In the genomic region with DNA sequence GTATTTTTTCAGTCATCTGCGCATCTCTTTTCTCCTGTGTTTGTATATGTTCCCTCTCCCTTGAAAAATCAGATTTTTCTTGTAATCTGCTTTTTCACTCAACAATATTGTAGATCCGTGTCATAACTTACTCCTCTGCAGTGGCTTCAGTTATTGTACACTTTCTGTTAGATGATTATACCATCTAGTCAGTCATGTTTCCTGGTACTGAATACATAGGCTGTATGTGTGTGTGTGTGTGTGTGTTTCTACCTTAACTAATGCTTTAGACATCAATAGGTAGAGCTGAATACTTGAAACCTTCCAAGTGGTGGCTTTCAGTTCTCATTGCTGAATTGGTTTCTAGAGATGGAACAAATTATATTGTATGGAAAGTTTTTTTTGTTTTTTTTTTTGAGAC, we compare ENCODE assay signal across 7 cellular contexts.
DNase-seq lines count a peak whose midpoint lies in the region; ATAC-seq and TF ChIP-seq lines count a peak whose summit lies in the region.
"Not testable (repeated sequence)": the region's sequence is repeated elsewhere in the genome, so short reads cannot be mapped to it uniquely, and the experiment has no call there.

No MANE protein-coding gene starts in this region.

- H3K9me3 Mint-ChIP-seq in activated CD4-positive, alpha-beta T cell treated with anti-CD3 and anti-CD28 coated beads, Interleukin-2, amount 10 ng/mL, durations not matched to agents 24 days and 14 days; activated CD8-positive, alpha-beta memory T cell treated with anti-CD3 and anti-CD28 coated beads, Interleukin-2, amount 10 ng/mL, durations not matched to agents 7 days and 5 days (ENCODE audit: low read depth); activated T-helper 17 cell treated with anti-CD3 and anti-CD28 coated beads, Interleukin-2, amount 50 U/mL, for 72 hours; activated naive CD4-positive, alpha-beta T cell treated with anti-CD3 and anti-CD28 coated beads, Interleukin-2, amount 50 U/mL, for 72 hours; neural crest cell; type B pancreatic cell: not testable (repeated sequence)

- peaks cover 36% of the 10 kb centered on the region for H3K36me3 Mint-ChIP-seq in activated CD4-positive, alpha-beta T cell treated with anti-CD3 and anti-CD28 coated beads, Interleukin-2, amount 10 ng/mL, durations not matched to agents 24 days and 14 days (ENCODE audit: low read depth)
- H3K36me3 Mint-ChIP-seq in activated CD8-positive, alpha-beta memory T cell treated with anti-CD3 and anti-CD28 coated beads, Interleukin-2, amount 10 ng/mL, durations not matched to agents 7 days and 5 days = peaks cover 18% of the 10 kb centered on the region
- H3K36me3 Mint-ChIP-seq in activated T-helper 17 cell treated with anti-CD3 and anti-CD28 coated beads, Interleukin-2, amount 50 U/mL, for 72 hours (ENCODE audit: low read depth) = peaks cover 58% of the 10 kb centered on the region
- peaks cover 21 to 40% of the 10 kb centered on the region in 2 donors for H3K36me3 Mint-ChIP-seq in activated naive CD4-positive, alpha-beta T cell treated with anti-CD3 and anti-CD28 coated beads, Interleukin-2, amount 50 U/mL, for 72 hours
- not testable (repeated sequence) for H3K36me3 Mint-ChIP-seq in neural crest cell (ENCODE audit: low read depth); type B pancreatic cell

- peak overlapping the region; percentile 46 for H3K9ac ChIP-seq in Loucy (ENCODE audit: low read depth, low read length, poor library complexity, severe bottlenecking)

- H3K4me3 Mint-ChIP-seq in activated CD4-positive, alpha-beta T cell treated with anti-CD3 and anti-CD28 coated beads, Interleukin-2, amount 10 ng/mL, durations not matched to agents 24 days and 14 days = peak overlapping the region; percentile 72
- H3K4me3 Mint-ChIP-seq in activated CD8-positive, alpha-beta memory T cell treated with anti-CD3 and anti-CD28 coated beads, Interleukin-2, amount 10 ng/mL, durations not matched to agents 7 days and 5 days = peak overlapping the region; percentile 21
- peak overlapping the region; percentile 86 for H3K4me3 Mint-ChIP-seq in activated T-helper 17 cell treated with anti-CD3 and anti-CD28 coated beads, Interleukin-2, amount 50 U/mL, for 72 hours
- H3K4me3 Mint-ChIP-seq in neural crest cell (peak overlapping the region; percentile 45), type B pancreatic cell (peak overlapping the region; percentile 39)

- not testable (repeated sequence) for H3K27me3 Mint-ChIP-seq in activated CD4-positive, alpha-beta T cell treated with anti-CD3 and anti-CD28 coated beads, Interleukin-2, amount 10 ng/mL, durations not matched to agents 24 days and 14 days; activated CD8-positive, alpha-beta memory T cell treated with anti-CD3 and anti-CD28 coated beads, Interleukin-2, amount 10 ng/mL, durations not matched to agents 7 days and 5 days; activated T-helper 17 cell treated with anti-CD3 and anti-CD28 coated beads, Interleukin-2, amount 50 U/mL, for 72 hours; neural crest cell (ENCODE audit: low read depth); type B pancreatic cell

- H3K4me1 Mint-ChIP-seq in activated CD4-positive, alpha-beta T cell treated with anti-CD3 and anti-CD28 coated beads, Interleukin-2, amount 10 ng/mL, durations not matched to agents 24 days and 14 days = peaks cover 16% of the 10 kb centered on the region
- peaks cover 24% of the 10 kb centered on the region for H3K4me1 Mint-ChIP-seq in activated CD8-positive, alpha-beta memory T cell treated with anti-CD3 and anti-CD28 coated beads, Interleukin-2, amount 10 ng/mL, durations not matched to agents 7 days and 5 days
- H3K4me1 Mint-ChIP-seq in activated T-helper 17 cell treated with anti-CD3 and anti-CD28 coated beads, Interleukin-2, amount 50 U/mL, for 72 hours = peaks cover 11% of the 10 kb centered on the region
- not testable (repeated sequence) for H3K4me1 Mint-ChIP-seq in neural crest cell; type B pancreatic cell (ENCODE audit: unreplicated experiment)

- not testable (repeated sequence) for ATAC-seq in activated CD8-positive, alpha-beta memory T cell treated with anti-CD3 and anti-CD28 coated beads, Interleukin-2, amount 10 ng/mL, durations not matched to agents 7 days and 5 days
- ATAC-seq in activated T-helper 17 cell treated with anti-CD3 and anti-CD28 coated beads, Interleukin-2, amount 50 U/mL, for 72 hours (replicated peaks) = peak; percentile 62
- peak; percentile 24 to 70 for ATAC-seq in activated naive CD4-positive, alpha-beta T cell treated with anti-CD3 and anti-CD28 coated beads, Interleukin-2, amount 50 U/mL, for 72 hours

- not testable (repeated sequence) for H3F3A ChIP-seq in Loucy (ENCODE audit: low read depth)

- not testable (repeated sequence) for H3K9me3 ChIP-seq in Loucy (ENCODE audit: insufficient read depth, low read depth, low read length)

- intact Hi-C loops in activated CD4-positive, alpha-beta T cell treated with anti-CD3 and anti-CD28 coated beads, Interleukin-2, amount 10 ng/mL, durations not matched to agents 24 days and 14 days (cut with micrococcal nuclease) = loop anchor here (1.0 to 10.0 kb wide), 3 partner anchors 16 to 114 kb away; no protein-coding TSS in a partner anchor

- H3K4me1 ChIP-seq in Loucy (ENCODE audit: insufficient read depth, low read length, poor library complexity, severe bottlenecking) = peaks cover 12% of the 10 kb centered on the region

- not testable (repeated sequence) for DNase-seq in activated CD4-positive, alpha-beta T cell treated with anti-CD3 and anti-CD28 coated beads, Interleukin-2, amount 10 ng/mL, durations not matched to agents 24 days and 14 days; activated CD8-positive, alpha-beta memory T cell treated with anti-CD3 and anti-CD28 coated beads, Interleukin-2, amount 10 ng/mL, durations not matched to agents 7 days and 5 days; activated naive CD4-positive, alpha-beta T cell treated with anti-CD3 and anti-CD28 coated beads, Interleukin-2, amount 50 U/mL, for 72 hours (ENCODE audit: low spot score in 2 of 2); neural crest cell (ENCODE audit: low read depth, low spot score); type B pancreatic cell (ENCODE audit: extremely low spot score, unreplicated experiment)

- peak overlapping the region; percentile 61 for H3K4me3 ChIP-seq in Loucy (ENCODE audit: low read length, poor library complexity, severe bottlenecking)

- CTCF ChIA-PET in activated CD8-positive, alpha-beta memory T cell treated with anti-CD3 and anti-CD28 coated beads, Interleukin-2, amount 10 ng/mL, durations not matched to agents 7 days and 5 days (lab: Charles Lee) = not testable (repeated sequence)

- not testable (repeated sequence) for H2AFZ ChIP-seq in Loucy (ENCODE audit: low read length)

- not testable (repeated sequence) for TF ChIP-seq CTCF in Loucy (conservative IDR thresholded peaks at IDR 0.05; ENCODE audit: low read length); neural crest cell (conservative IDR thresholded peaks at IDR 0.05); type B pancreatic cell (conservative IDR thresholded peaks at IDR 0.05)

- H4K20me1 ChIP-seq in Loucy (ENCODE audit: insufficient read depth, low read length, poor library complexity, severe bottlenecking) = peaks cover 11% of the 10 kb centered on the region

- peak overlapping the region; percentile 79 for H3K27ac Mint-ChIP-seq in activated CD4-positive, alpha-beta T cell treated with anti-CD3 and anti-CD28 coated beads, Interleukin-2, amount 10 ng/mL, durations not matched to agents 24 days and 14 days
- not testable (repeated sequence) for H3K27ac Mint-ChIP-seq in activated CD8-positive, alpha-beta memory T cell treated with anti-CD3 and anti-CD28 coated beads, Interleukin-2, amount 10 ng/mL, durations not matched to agents 7 days and 5 days; neural crest cell (ENCODE audit: unreplicated experiment); type B pancreatic cell
- peak overlapping the region; percentile 86 for H3K27ac Mint-ChIP-seq in activated T-helper 17 cell treated with anti-CD3 and anti-CD28 coated beads, Interleukin-2, amount 50 U/mL, for 72 hours
- H3K27ac Mint-ChIP-seq in activated naive CD4-positive, alpha-beta T cell treated with anti-CD3 and anti-CD28 coated beads, Interleukin-2, amount 50 U/mL, for 72 hours = peak overlapping the region; percentile 83 to 84

- H3K79me2 ChIP-seq in Loucy (ENCODE audit: insufficient read depth, low read length) = peaks cover 23% of the 10 kb centered on the region; the same call in 1 of the 2 replicates

- not testable (repeated sequence) for H3K9me2 ChIP-seq in Loucy (replicated peaks; ENCODE audit: low read depth, low read length)

- peak overlapping the region; percentile 72 for H3K4me2 ChIP-seq in Loucy (ENCODE audit: low read depth, low read length, poor library complexity, severe bottlenecking)

- not testable (repeated sequence) for H3K27me3 ChIP-seq in Loucy (ENCODE audit: insufficient read depth, low read length, poor library complexity, severe bottlenecking)

- peaks cover 15% of the 10 kb centered on the region; the same call in 1 of the 2 replicates for H3K36me3 ChIP-seq in Loucy (ENCODE audit: insufficient read depth, low read length)

Comparison
In these comparisons a context has a peak if more than half of its experiments do, and no peak if none do; other contexts are left out.
1. H3K4me3 Mint-ChIP-seq: peak in every context shown above with its lines; median percentile 86 in activated T-helper 17 cell treated with anti-CD3 and anti-CD28 coated beads, Interleukin-2, amount 50 U/mL, for 72 hours; 72 in activated CD4-positive, alpha-beta T cell treated with anti-CD3 and anti-CD28 coated beads, Interleukin-2, amount 10 ng/mL, durations not matched to agents 24 days and 14 days; 45 in neural crest cell; 39 in type B pancreatic cell; 21 in activated CD8-positive, alpha-beta memory T cell treated with anti-CD3 and anti-CD28 coated beads, Interleukin-2, amount 10 ng/mL, durations not matched to agents 7 days and 5 days.